In the genomic region with DNA sequence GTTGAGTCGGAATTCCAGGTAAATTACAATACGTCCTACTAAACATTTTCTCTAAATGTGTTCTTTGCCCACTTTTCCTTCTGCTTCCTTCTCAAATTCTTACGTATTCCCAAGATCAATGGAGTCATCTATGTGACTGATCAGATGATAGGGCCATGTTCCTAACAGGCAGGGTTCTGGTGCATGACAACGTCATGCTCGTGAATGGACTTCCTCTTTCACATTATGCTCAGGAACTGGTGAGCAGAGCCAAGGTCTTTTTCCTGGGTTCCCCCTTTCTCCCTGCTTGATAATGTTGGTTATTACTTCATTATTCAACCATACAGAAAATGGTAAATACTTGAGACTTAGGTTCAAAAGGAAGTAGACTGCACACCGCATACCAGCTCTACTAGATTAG, we compare ENCODE assay signal across 20 cellular contexts.
"Had no signal": no experiment of that assay in that cellular context is flagged by ENCODE, and none has a peak within 500 bp of the region (broad histone marks: within the 10 kb centered on the region; RNA-seq: fewer than 3 reads in every experiment).

No MANE protein-coding gene starts in this region.

- H3K79me2 ChIP-seq: parathyroid adenoma had no signal

- H3K36me3 ChIP-seq: heart right ventricle, spleen, tibial artery, upper lobe of left lung, uterus had no signal

- H2AFZ ChIP-seq: parathyroid adenoma had no signal

- DNase-seq: dorsolateral prefrontal cortex; effector CD8-positive, alpha-beta T cell; heart right ventricle; hypothalamus; kidney glomerular epithelial cell; naive thymus-derived CD4-positive, alpha-beta T cell; nephron progenitor cell; psoas muscle; spleen; stimulated activated CD4-positive, alpha-beta T cell treated with anti-CD3 and anti-CD28 coated beads, Interleukin-15, amount 100 ng/mL, for 24 hours; stimulated activated CD4-positive, alpha-beta T cell treated with anti-CD3 and anti-CD28 coated beads, Interleukin-1b, Interleukin-23, amount 100 ng/mL, for 48 hours; stimulated activated CD4-positive, alpha-beta T cell treated with anti-CD3 and anti-CD28 coated beads, Interleukin-4, amount 100 ng/mL, for 24 hours; tibial artery; upper lobe of left lung; uterus had no signal

- ATAC-seq: heart right ventricle; naive thymus-derived CD4-positive, alpha-beta T cell; psoas muscle; sciatic nerve; stimulated activated memory B cell treated with anti-CD40 and anti-IgM and Interleukin-4, amounts not matched to agents 10 μg/mL and 1 μg/mL and 100 μg/mL, for 72 hours had no signal

- H3K9ac ChIP-seq: parathyroid adenoma had no signal

- H3K4me3 Mint-ChIP-seq: naive thymus-derived CD4-positive, alpha-beta T cell; nephron progenitor cell; stimulated activated memory B cell treated with anti-CD40 and anti-IgM and Interleukin-4, amounts not matched to agents 10 μg/mL and 1 μg/mL and 100 μg/mL, for 72 hours; stimulated activated naive CD8-positive, alpha-beta T cell treated with anti-CD3 and anti-CD28 coated beads, Interleukin-15, Interleukin-2, amounts not matched to agents 100 ng/mL and 50 ng/mL, for 24 hours had no signal

- H3K27ac ChIP-seq: dorsolateral prefrontal cortex, heart right ventricle, parathyroid adenoma, psoas muscle, tibial artery, upper lobe of left lung, uterus had no signal

- H3K27me3 ChIP-seq: dorsolateral prefrontal cortex, spleen, tibial artery, upper lobe of left lung, uterus had no signal

- H3K9me3 Mint-ChIP-seq: stimulated activated naive CD8-positive, alpha-beta T cell treated with anti-CD3 and anti-CD28 coated beads, Interleukin-15, Interleukin-2, amounts not matched to agents 100 ng/mL and 50 ng/mL, for 24 hours had no signal

- H3K27ac Mint-ChIP-seq: naive thymus-derived CD4-positive, alpha-beta T cell; nephron progenitor cell; stimulated activated memory B cell treated with anti-CD40 and anti-IgM and Interleukin-4, amounts not matched to agents 10 μg/mL and 1 μg/mL and 100 μg/mL, for 72 hours; stimulated activated naive CD8-positive, alpha-beta T cell treated with anti-CD3 and anti-CD28 coated beads, Interleukin-15, Interleukin-2, amounts not matched to agents 100 ng/mL and 50 ng/mL, for 24 hours had no signal

- H3K4me1 Mint-ChIP-seq: naive thymus-derived CD4-positive, alpha-beta T cell; nephron progenitor cell; stimulated activated memory B cell treated with anti-CD40 and anti-IgM and Interleukin-4, amounts not matched to agents 10 μg/mL and 1 μg/mL and 100 μg/mL, for 72 hours had no signal

- H3K27me3 Mint-ChIP-seq: naive thymus-derived CD4-positive, alpha-beta T cell; stimulated activated memory B cell treated with anti-CD40 and anti-IgM and Interleukin-4, amounts not matched to agents 10 μg/mL and 1 μg/mL and 100 μg/mL, for 72 hours; stimulated activated naive CD8-positive, alpha-beta T cell treated with anti-CD3 and anti-CD28 coated beads, Interleukin-15, Interleukin-2, amounts not matched to agents 100 ng/mL and 50 ng/mL, for 24 hours had no signal

- H3K36me3 Mint-ChIP-seq: naive thymus-derived CD4-positive, alpha-beta T cell; stimulated activated memory B cell treated with anti-CD40 and anti-IgM and Interleukin-4, amounts not matched to agents 10 μg/mL and 1 μg/mL and 100 μg/mL, for 72 hours had no signal

- H3K4me3 ChIP-seq: dorsolateral prefrontal cortex, heart right ventricle, psoas muscle, spleen, tibial artery, upper lobe of left lung, uterus had no signal

- H3K4me1 ChIP-seq: heart right ventricle, parathyroid adenoma, psoas muscle, spleen, tibial artery, upper lobe of left lung, uterus had no signal

- FAIRE-seq: islet of Langerhans had no signal

- H3K9me3 ChIP-seq: psoas muscle, tibial artery, upper lobe of left lung, uterus had no signal
